9 cellular contexts compared by ENCODE assay signal in the genomic region with DNA sequence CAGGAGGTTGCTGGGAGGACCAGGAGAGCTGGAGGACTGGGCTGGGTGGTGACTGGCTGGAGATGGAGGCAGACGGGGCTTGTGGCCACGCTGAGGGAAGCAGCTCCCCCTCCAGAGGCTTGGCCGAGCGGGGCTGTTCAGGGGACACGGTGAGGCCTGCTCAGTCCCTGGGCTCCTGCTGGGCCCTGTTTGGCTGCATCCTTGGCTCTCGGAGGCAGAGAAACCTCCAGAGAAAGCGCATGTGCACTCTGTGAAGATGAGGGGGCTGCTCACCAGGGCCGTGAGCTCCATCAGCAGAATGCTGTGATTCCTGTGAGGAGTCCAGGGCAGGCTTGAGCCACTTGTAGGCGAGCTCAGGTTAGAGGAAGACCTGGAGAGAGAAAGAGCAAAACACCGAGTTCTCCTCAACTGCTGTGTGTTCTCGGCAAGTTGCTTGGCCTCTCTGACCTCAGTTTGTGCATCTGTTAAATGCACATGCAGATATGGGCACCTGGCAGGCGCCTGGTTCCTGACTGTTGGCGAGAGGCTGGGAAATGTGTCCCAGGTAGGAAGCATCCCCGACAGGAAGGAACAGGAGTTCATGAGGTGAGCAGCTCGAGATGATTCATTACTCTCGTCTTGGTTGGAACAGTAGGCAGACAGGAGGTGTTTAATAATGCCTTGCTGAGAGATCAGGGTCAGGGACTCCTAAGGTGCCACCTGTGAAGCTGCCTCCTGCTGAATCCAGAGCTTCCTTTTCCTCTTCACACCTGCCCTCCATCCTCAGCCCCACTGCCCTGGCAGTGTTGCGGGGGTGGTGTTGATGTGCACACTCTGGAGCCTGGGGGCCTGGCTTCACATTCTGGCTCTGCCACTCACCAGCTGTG. TPM values are rescaled to one million over a fixed set of nuclear protein-coding genes. Genes with fewer than 3 reads are reported as not detected.
DNase-seq lines count a peak whose midpoint lies in the region; ATAC-seq, FAIRE-seq and TF ChIP-seq lines count a peak whose summit lies in the region.
"Had no signal": no experiment of that assay in that cellular context is flagged by ENCODE, and none has a peak within 500 bp of the region (broad histone marks: within the 10 kb centered on the region; RNA-seq: fewer than 3 reads in every experiment).

No MANE protein-coding gene starts in this region.

- FAIRE-seq in bronchial epithelial cell (lab: Jason Lieb, UNC) (no peak), GM12891 (lab: Jason Lieb, UNC) (no peak)

- no peak overlapping the region for H3K4me2 ChIP-seq in osteoblast (ENCODE audit: insufficient read depth, low read length)

- ATAC-seq in HG03097 (IDR thresholded peaks at IDR 0.05; ENCODE audit: low FRiP score, unreplicated experiment) (no peak), HG03457 (IDR thresholded peaks at IDR 0.05; ENCODE audit: unreplicated experiment) (no peak)

- H3K27ac ChIP-seq in RWPE1 (no peak overlapping the region), osteoblast (ENCODE audit: low read depth, low read length) (no peak overlapping the region)

- H3K27me3 ChIP-seq in bronchial epithelial cell (ENCODE audit: control insufficient read depth, insufficient read depth, low read length) (no peaks in the 10 kb centered on the region), osteoblast (ENCODE audit: insufficient read depth, low read length) (peaks cover 7% of the 10 kb centered on the region)

- H3K79me2 ChIP-seq in osteoblast (ENCODE audit: insufficient read depth, low read length): no peaks in the 10 kb centered on the region

- H4K20me1 ChIP-seq in osteoblast (ENCODE audit: insufficient read depth, low read length): no peaks in the 10 kb centered on the region

- H3K4me3 ChIP-seq in bronchial epithelial cell (ENCODE audit: low read depth, low read length) (no peak overlapping the region), osteoblast (ENCODE audit: insufficient read depth, low read length) (no peak overlapping the region)

- POLR2A ChIA-PET in RWPE1 (lab: Yijun Ruan, JAX; ENCODE audit: low non-redundant PET): no interaction called here

- DNase-seq in COLO668 (lab: John Stamatoyannopoulos, UW; ENCODE audit: unreplicated experiment) (peak; percentile 12), RWPE1 (ENCODE audit: low spot score) (peak; percentile 20), bronchial epithelial cell (ENCODE audit: low read depth) (peak; percentile 45), osteoblast (ENCODE audit: insufficient read length, low spot score, missing footprints) (peak; percentile 75), GM12891 (ENCODE audit: insufficient read length, low spot score) (no peak), DMS53 treated with DMSO at 0.1 percent for 48 hours (lab: John Stamatoyannopoulos, UW; ENCODE audit: unreplicated experiment) (no peak)
- DNase-seq: NCI-H2029 treated with DMSO at 0.1 percent for 48 hours had no signal

- CTCF ChIA-PET in RWPE1 (lab: Yijun Ruan, JAX): interaction anchor here (0.6 kb wide), 2 partner anchors 48 to 75 kb away, joined by 3 to 7 read pairs; no protein-coding TSS in a partner anchor

- H3K9me3 ChIP-seq in osteoblast (ENCODE audit: low read depth, low read length): no peaks in the 10 kb centered on the region

- TF ChIP-seq POLR2A in GM12891 (IDR thresholded peaks at IDR 0.05; ENCODE audit: low read depth, low read length): no peak

- H2AFZ ChIP-seq in osteoblast (ENCODE audit: low read length): no peak overlapping the region

- no peaks in the 10 kb centered on the region for H3K36me3 ChIP-seq in bronchial epithelial cell (ENCODE audit: control insufficient read depth, insufficient read depth, low read length)
- H3K36me3 ChIP-seq in osteoblast (ENCODE audit: insufficient read depth, low read length): no peaks in the 10 kb centered on the region

- TF ChIP-seq CTCF in RWPE1 (conservative IDR thresholded peaks at IDR 0.05; ENCODE audit: low read depth): no peak
- no peak for TF ChIP-seq CTCF in bronchial epithelial cell (IDR thresholded peaks at IDR 0.05; ENCODE audit: insufficient read depth, low read length, severe bottlenecking)
- TF ChIP-seq CTCF in osteoblast (IDR thresholded peaks at IDR 0.05; ENCODE audit: extremely low read depth, low read depth, low read length): no peak

- no peaks in the 10 kb centered on the region for H3K4me1 ChIP-seq in osteoblast (ENCODE audit: insufficient read depth, low read length)

TF ChIP-seq in GM12891, 5 proteins besides CTCF, POLR2A, EP300 and RAD21:
- TF ChIP-seq TAF1 (IDR thresholded peaks at IDR 0.05; ENCODE audit: low read depth, low read length): no peak
- no peak for TF ChIP-seq PAX5 (IDR thresholded peaks at IDR 0.05; ENCODE audit: insufficient read depth, low read length, severe bottlenecking)
- TF ChIP-seq SPI1 (IDR thresholded peaks at IDR 0.05; ENCODE audit: low read depth, low read length): no peak
- no peak for TF ChIP-seq POU2F2 (IDR thresholded peaks at IDR 0.05; ENCODE audit: low read depth, low read length)
- TF ChIP-seq POLR2AphosphoS5 (IDR thresholded peaks at IDR 0.05; ENCODE audit: low read depth, low read length): no peak
TF ChIP-seq in GM12891: peak in this region for 0.

RNA-seq across cellular contexts. Expression of gene ZAP70, which starts 0.9 kb away (rescaled TPM):
- total RNA-seq in bronchial epithelial cell (not detected in 2 replicates), osteoblast (under 0.01 TPM in 2 replicates)
- 21.2 TPM for polyA plus RNA-seq in GM12891 (2012; ENCODE audit: low read depth, missing spikeins)

RNA-seq across cellular contexts. Expression of gene C2orf92, which starts 44.8 kb away (rescaled TPM):
- total RNA-seq in bronchial epithelial cell (0.26 and 0.51 TPM in 2 replicates), osteoblast (2.5 and 3.2 TPM in 2 replicates)
- 5.0 TPM for polyA plus RNA-seq in GM12891 (2012; ENCODE audit: low read depth, missing spikeins)

RNA-seq across cellular contexts. Expression of gene ACTR1B, which starts 50.5 kb away (rescaled TPM):
- total RNA-seq in bronchial epithelial cell (52.9 and 59.2 TPM in 2 replicates), osteoblast (44.9 and 53.6 TPM in 2 replicates)
- polyA plus RNA-seq in GM12891 (2012; ENCODE audit: low read depth, missing spikeins): 52.0 TPM

Comparison
In these comparisons a context has a peak if more than half of its experiments do, and no peak if none do; other contexts are left out.
1. DNase-seq: peak in COLO668 (single experiment), RWPE1 (single experiment), bronchial epithelial cell (single experiment) and osteoblast (single experiment); none in GM12891 (single experiment) and DMS53 treated with DMSO at 0.1 percent for 48 hours (single experiment).